1 cellular context compared by ENCODE assay signal in genomic region chr20:63867042-63867441, GRCh38.
A peak's percentile ranks its signal among the peaks of the same experiment; 100 is the strongest.
TF ChIP-seq lines count a peak whose summit lies in the region.

No MANE protein-coding gene starts in this region.

TF ChIP-seq in HepG2, 621 proteins besides CTCF, POLR2A, EP300 and RAD21:
- TF ChIP-seq UBTF (CRISPR knock-in tag; IDR thresholded peaks at IDR 0.05) (0 out of 2 replicates have a peak, but pooled peaks have one; percentile 2), YEATS4 (CRISPR knock-in tag; IDR thresholded peaks at IDR 0.05; ENCODE audit: borderline replicate concordance) (0 out of 2 replicates have a peak, but pooled peaks have one; percentile 15), SAP130 (CRISPR knock-in tag; IDR thresholded peaks at IDR 0.05; ENCODE audit: low read depth) (0 out of 2 replicates have a peak, but pooled peaks have one; percentile 7), PRPF4 (IDR thresholded peaks at IDR 0.05; ENCODE audit: low read depth, low read length, poor library complexity, severe bottlenecking) (peak; percentile 25), EED (CRISPR knock-in tag; IDR thresholded peaks at IDR 0.05) (0 out of 2 replicates have a peak, but pooled peaks have one; percentile 44), ZNF501 (CRISPR knock-in tag; IDR thresholded peaks at IDR 0.05) (peak; percentile 63; the same call in 1 of the 2 replicates), ZNF572 (CRISPR knock-in tag; IDR thresholded peaks at IDR 0.05) (0 out of 2 replicates have a peak, but pooled peaks have one; percentile 80)
- TF ChIP-seq, protein P1, sequence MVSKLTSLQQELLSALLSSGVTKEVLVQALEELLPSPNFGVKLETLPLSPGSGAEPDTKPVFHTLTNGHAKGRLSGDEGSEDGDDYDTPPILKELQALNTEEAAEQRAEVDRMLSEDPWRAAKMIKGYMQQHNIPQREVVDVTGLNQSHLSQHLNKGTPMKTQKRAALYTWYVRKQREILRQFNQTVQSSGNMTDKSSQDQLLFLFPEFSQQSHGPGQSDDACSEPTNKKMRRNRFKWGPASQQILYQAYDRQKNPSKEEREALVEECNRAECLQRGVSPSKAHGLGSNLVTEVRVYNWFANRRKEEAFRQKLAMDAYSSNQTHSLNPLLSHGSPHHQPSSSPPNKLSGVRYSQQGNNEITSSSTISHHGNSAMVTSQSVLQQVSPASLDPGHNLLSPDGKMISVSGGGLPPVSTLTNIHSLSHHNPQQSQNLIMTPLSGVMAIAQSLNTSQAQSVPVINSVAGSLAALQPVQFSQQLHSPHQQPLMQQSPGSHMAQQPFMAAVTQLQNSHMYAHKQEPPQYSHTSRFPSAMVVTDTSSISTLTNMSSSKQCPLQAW (CRISPR knock-in tag; IDR thresholded peaks at IDR 0.05), result peak; percentile 33; the same call in 1 of the 2 replicates
TF ChIP-seq in HepG2: peak in this region for 8; not testable (repeated sequence) for 613.
